In the genomic region with DNA sequence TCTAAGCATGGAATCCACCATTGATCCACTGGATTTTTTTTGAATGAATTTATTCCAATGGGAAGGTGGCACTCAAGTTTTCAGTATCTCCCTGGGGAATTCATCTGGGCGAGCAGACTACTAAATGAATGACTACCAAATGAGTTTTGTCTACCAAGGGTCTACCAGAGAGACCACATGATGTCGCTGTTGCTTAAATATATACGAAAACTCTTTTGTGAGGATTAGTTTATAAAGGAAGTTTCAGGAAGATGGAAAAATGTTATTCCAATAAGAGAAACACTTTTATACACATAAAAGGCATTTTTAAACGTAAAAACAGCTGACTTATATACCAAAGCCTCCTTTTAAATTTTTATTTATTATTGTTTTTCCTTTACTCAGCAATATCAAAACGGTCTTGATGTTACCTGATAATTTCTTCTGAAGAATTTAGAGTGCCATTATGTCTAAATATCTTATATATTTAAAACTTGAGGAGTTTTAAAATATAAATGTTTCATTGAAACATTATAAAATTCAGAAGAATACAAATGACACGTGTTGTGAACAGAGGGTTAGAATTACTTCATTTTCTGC, we compare ENCODE assay signal across 7 cellular contexts.
A peak's percentile ranks its signal among the peaks of the same experiment; 100 is the strongest.
DNase-seq lines count a peak whose midpoint lies in the region; ATAC-seq and TF ChIP-seq lines count a peak whose summit lies in the region.

No MANE protein-coding gene starts in this region.

- no peaks in the 10 kb centered on the region for H3K9me3 Mint-ChIP-seq in progenitor cell of endocrine pancreas (ENCODE audit: low read depth)

- H3K27me3 ChIP-seq in RWPE2 (ENCODE audit: insufficient read depth, poor library complexity, severe bottlenecking): peaks cover 11% of the 10 kb centered on the region

- no peak overlapping the region for H3K27ac Mint-ChIP-seq in progenitor cell of endocrine pancreas

- H3K36me3 ChIP-seq in RWPE2 (ENCODE audit: low read depth): no peaks in the 10 kb centered on the region

- H3K4me3 ChIP-seq in LNCaP clone FGC (ENCODE audit: low read depth, low read length) (no peak overlapping the region), RWPE2 (ENCODE audit: severe bottlenecking) (no peak overlapping the region), fibroblast of mammary gland (ENCODE audit: control insufficient read depth, low read depth, low read length) (no peak overlapping the region)

- no peak overlapping the region for H3K4me3 Mint-ChIP-seq in progenitor cell of endocrine pancreas (ENCODE audit: low read depth)

- DNase-seq in GM04503 (ENCODE audit: low read depth) (peak; percentile 20), LNCaP clone FGC (ENCODE audit: low read depth) (peak; percentile 21), RWPE2 (ENCODE audit: low spot score) (no peak), fibroblast of mammary gland (ENCODE audit: low read depth) (peak; percentile 76), progenitor cell of endocrine pancreas (ENCODE audit: low spot score, unreplicated experiment) (no peak)

- TF ChIP-seq CTCF in LNCaP clone FGC (IDR thresholded peaks at IDR 0.05; ENCODE audit: control insufficient read depth, extremely low read depth, insufficient read depth) (peak; percentile 68), RWPE2 (IDR thresholded peaks at IDR 0.05; ENCODE audit: poor library complexity, severe bottlenecking) (peak; percentile 73), fibroblast of mammary gland (conservative IDR thresholded peaks at IDR 0.05; ENCODE audit: control insufficient read depth, insufficient read depth, low read depth, low read length) (peak; percentile 63), progenitor cell of endocrine pancreas (IDR thresholded peaks at IDR 0.05; ENCODE audit: unreplicated experiment) (peak; percentile 84)

- ATAC-seq in RWPE2 (ENCODE audit: low read depth) (peak; percentile 42; the same call in 1 of the 3 replicates), HG03025 (IDR thresholded peaks at IDR 0.05; ENCODE audit: low FRiP score, unreplicated experiment) (no peak), GM19397 (IDR thresholded peaks at IDR 0.05; ENCODE audit: unreplicated experiment) (no peak)

- no peak overlapping the region for H3K27ac ChIP-seq in RWPE2 (ENCODE audit: poor library complexity, severe bottlenecking)

- no peaks in the 10 kb centered on the region for H3K36me3 Mint-ChIP-seq in progenitor cell of endocrine pancreas (ENCODE audit: insufficient read depth)

- H3K4me1 ChIP-seq in RWPE2 (ENCODE audit: insufficient read depth, poor library complexity, severe bottlenecking): no peaks in the 10 kb centered on the region

- peaks cover 4% of the 10 kb centered on the region for H3K27me3 Mint-ChIP-seq in progenitor cell of endocrine pancreas

- H3K9me3 ChIP-seq in RWPE2 (ENCODE audit: severe bottlenecking): peaks cover 1% of the 10 kb centered on the region

- peaks cover 2% of the 10 kb centered on the region for H3K4me1 Mint-ChIP-seq in progenitor cell of endocrine pancreas (ENCODE audit: low read depth)

Comparison
In these comparisons a context has a peak if more than half of its experiments do, and no peak if none do; other contexts are left out.
1. DNase-seq: peak in GM04503 (single experiment), LNCaP clone FGC (single experiment) and fibroblast of mammary gland (single experiment); none in RWPE2 (single experiment) and progenitor cell of endocrine pancreas (single experiment).
2. Peak in every context shown above with its lines, with median percentiles within 50 percentile points of each other: CTCF ChIP-seq.